13 cellular contexts compared by ENCODE assay signal in genomic region chr7:50267525-50268041, GRCh38. TPM values are rescaled to one million over a fixed set of nuclear protein-coding genes. Genes with fewer than 3 reads are reported as not detected.
DNase-seq lines count a peak whose midpoint lies in the region; ATAC-seq and TF ChIP-seq lines count a peak whose summit lies in the region.
"Had no signal": no experiment of that assay in that cellular context is flagged by ENCODE, and none has a peak within 500 bp of the region (broad histone marks: within the 10 kb centered on the region; RNA-seq: fewer than 3 reads in every experiment).

No MANE protein-coding gene starts in this region.

- POLR2A ChIA-PET in activated CD4-positive, alpha-beta memory T cell treated with anti-CD3 and anti-CD28 coated beads, Interleukin-2, amount 10 ng/mL, durations not matched to agents 7 days and 5 days (lab: Charles Lee) = interaction anchor here (0.7 to 11.8 kb wide), 29 partner anchors 9 to 394 kb away, joined by 3 to 454 read pairs (median 6); partner anchors contain the start of genes FIGNL1 and IKZF1

- no peaks in the 10 kb centered on the region for H3K27me3 Mint-ChIP-seq in activated CD4-positive, alpha-beta memory T cell treated with anti-CD3 and anti-CD28 coated beads, Interleukin-2, amount 10 ng/mL, durations not matched to agents 7 days and 5 days
- H3K27me3 Mint-ChIP-seq in memory B cell = no peaks in the 10 kb centered on the region

- H3K27me3 ChIP-seq in BLaER1 (no peaks in the 10 kb centered on the region), HL-60 (ENCODE audit: insufficient read depth, poor library complexity, severe bottlenecking) (no peaks in the 10 kb centered on the region)
- H3K27me3 ChIP-seq: ovary, upper lobe of left lung had no signal

- DNase-seq in HL-60 (ENCODE audit: low read depth in 1 of 2, low spot score in 1 of 2) = no peak
- no peak for DNase-seq in activated CD4-positive, alpha-beta memory T cell treated with anti-CD3 and anti-CD28 coated beads, Interleukin-2, amount 10 ng/mL, durations not matched to agents 7 days and 5 days
- no peak for DNase-seq in memory B cell (ENCODE audit: low spot score in 2 of 2)
- DNase-seq in NCI-H526 treated with DMSO at 0.1 percent for 48 hours (lab: John Stamatoyannopoulos, UW) = no peak
- DNase-seq in iPS-NIHi11 (ENCODE audit: low spot score) = no peak
- DNase-seq: NCI-H524 treated with DMSO at 0.1 percent for 48 hours, ovary, SHP77 treated with DMSO at 0.1 percent for 48 hours had no signal

- H3K4me3 Mint-ChIP-seq in activated CD4-positive, alpha-beta memory T cell treated with anti-CD3 and anti-CD28 coated beads, Interleukin-2, amount 10 ng/mL, durations not matched to agents 7 days and 5 days = peak overlapping the region; percentile 62
- H3K4me3 Mint-ChIP-seq in memory B cell = peak overlapping the region; percentile 66
- H3K4me3 Mint-ChIP-seq: brain had no signal

- H4K20me1 ChIP-seq in BLaER1 = no peaks in the 10 kb centered on the region

- no peak for TF ChIP-seq CTCF in HL-60 (IDR thresholded peaks at IDR 0.05; ENCODE audit: insufficient read depth, low read length)

- peaks cover 4% of the 10 kb centered on the region for H3K9me3 Mint-ChIP-seq in activated CD4-positive, alpha-beta memory T cell treated with anti-CD3 and anti-CD28 coated beads, Interleukin-2, amount 10 ng/mL, durations not matched to agents 7 days and 5 days
- H3K9me3 Mint-ChIP-seq in memory B cell = peaks cover 3% of the 10 kb centered on the region

- peak overlapping the region; percentile 98 for H3K27ac Mint-ChIP-seq in activated CD4-positive, alpha-beta memory T cell treated with anti-CD3 and anti-CD28 coated beads, Interleukin-2, amount 10 ng/mL, durations not matched to agents 7 days and 5 days
- peak overlapping the region; percentile 83 for H3K27ac Mint-ChIP-seq in memory B cell
- H3K27ac Mint-ChIP-seq: brain had no signal

- H3K4me1 ChIP-seq in BLaER1 = peaks cover 97% of the 10 kb centered on the region

- peak overlapping the region; percentile 97 for H3K4me2 ChIP-seq in BLaER1

- CTCF ChIA-PET in activated CD4-positive, alpha-beta memory T cell treated with anti-CD3 and anti-CD28 coated beads, Interleukin-2, amount 10 ng/mL, durations not matched to agents 7 days and 5 days (lab: Charles Lee) = interaction anchor here (1.0 to 3.9 kb wide), 11 partner anchors 9 to 101 kb away, joined by 3 to 40 read pairs (median 6); partner anchors contain the start of gene IKZF1

- ATAC-seq in memory B cell (ENCODE audit: low read depth) = no peak
- no peak for ATAC-seq in GM18517 (IDR thresholded peaks at IDR 0.05; ENCODE audit: unreplicated experiment)
- no peak for ATAC-seq in GM18870 (IDR thresholded peaks at IDR 0.05; ENCODE audit: unreplicated experiment)

- peaks cover 84% of the 10 kb centered on the region for H3K4me1 Mint-ChIP-seq in activated CD4-positive, alpha-beta memory T cell treated with anti-CD3 and anti-CD28 coated beads, Interleukin-2, amount 10 ng/mL, durations not matched to agents 7 days and 5 days
- peaks cover 70% of the 10 kb centered on the region for H3K4me1 Mint-ChIP-seq in memory B cell
- H3K4me1 Mint-ChIP-seq: brain had no signal

- H3K4me3 ChIP-seq in BLaER1 (peak overlapping the region; percentile 56), HL-60 (replicated peaks; ENCODE audit: insufficient read depth, low read length) (no peak overlapping the region)
- H3K4me3 ChIP-seq: ovary, upper lobe of left lung had no signal

- H3K9ac ChIP-seq in BLaER1 = peak overlapping the region; percentile 68

- peaks cover 7% of the 10 kb centered on the region for H3K9me3 ChIP-seq in BLaER1
- H3K9me3 ChIP-seq: ovary, upper lobe of left lung had no signal

- peaks cover 20% of the 10 kb centered on the region for H3K36me3 Mint-ChIP-seq in activated CD4-positive, alpha-beta memory T cell treated with anti-CD3 and anti-CD28 coated beads, Interleukin-2, amount 10 ng/mL, durations not matched to agents 7 days and 5 days (ENCODE audit: low read depth)
- peaks cover 3% of the 10 kb centered on the region for H3K36me3 Mint-ChIP-seq in memory B cell
- H3K36me3 Mint-ChIP-seq: brain had no signal

- peak overlapping the region; percentile 86 for H3K27ac ChIP-seq in BLaER1
- H3K27ac ChIP-seq in HL-60 (replicated peaks) = peak overlapping the region; percentile 63
- H3K27ac ChIP-seq: ovary had no signal

- no peaks in the 10 kb centered on the region for H3K36me3 ChIP-seq in BLaER1
- H3K36me3 ChIP-seq: ovary, upper lobe of left lung had no signal

RNA-seq across cellular contexts. Expression of gene IKZF1, which starts 36.9 kb away (rescaled TPM):
- 100 to 1,000 TPM; 383 to 404 TPM for total RNA-seq in activated CD4-positive, alpha-beta memory T cell treated with anti-CD3 and anti-CD28 coated beads, Interleukin-2, amount 10 ng/mL, durations not matched to agents 7 days and 5 days
